1 cellular context compared by ENCODE assay signal in the genomic region with DNA sequence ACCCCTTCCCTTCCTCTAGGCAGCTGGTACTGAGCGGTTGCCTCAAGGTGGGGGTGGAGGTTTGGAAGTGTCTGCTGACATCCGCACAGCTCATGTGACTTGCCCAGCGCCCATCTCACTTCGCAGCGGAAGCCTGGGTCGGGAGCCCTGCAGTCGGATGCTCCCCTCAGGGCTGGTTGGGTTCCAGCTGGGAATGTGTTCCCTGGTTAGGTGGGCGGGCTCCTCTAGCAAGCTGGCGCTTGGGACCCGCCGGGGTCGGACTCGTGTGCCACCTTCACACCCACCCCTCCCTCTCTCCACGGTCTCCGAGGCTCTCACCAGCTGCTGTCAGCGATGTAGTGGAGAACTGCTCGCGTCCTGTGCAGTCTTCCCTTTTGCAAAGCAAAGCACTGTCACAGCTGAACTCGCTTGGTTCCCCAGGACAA.
A peak's percentile ranks its signal among the peaks of the same experiment; 100 is the strongest.
TF ChIP-seq lines count a peak whose summit lies in the region.

No MANE protein-coding gene starts in this region.

TF ChIP-seq in IMR-90, 13 proteins besides CTCF, POLR2A, EP300 and RAD21:
- TF ChIP-seq, protein P1, sequence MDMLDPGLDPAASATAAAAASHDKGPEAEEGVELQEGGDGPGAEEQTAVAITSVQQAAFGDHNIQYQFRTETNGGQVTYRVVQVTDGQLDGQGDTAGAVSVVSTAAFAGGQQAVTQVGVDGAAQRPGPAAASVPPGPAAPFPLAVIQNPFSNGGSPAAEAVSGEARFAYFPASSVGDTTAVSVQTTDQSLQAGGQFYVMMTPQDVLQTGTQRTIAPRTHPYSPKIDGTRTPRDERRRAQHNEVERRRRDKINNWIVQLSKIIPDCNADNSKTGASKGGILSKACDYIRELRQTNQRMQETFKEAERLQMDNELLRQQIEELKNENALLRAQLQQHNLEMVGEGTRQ (IDR thresholded peaks at IDR 0.05; ENCODE audit: low read depth, low read length): peak; percentile 57; the same call in 1 of the 2 replicates
- TF ChIP-seq BHLHE40 (IDR thresholded peaks at IDR 0.05; ENCODE audit: low read depth, low read length): no peak
